In the genomic region with DNA sequence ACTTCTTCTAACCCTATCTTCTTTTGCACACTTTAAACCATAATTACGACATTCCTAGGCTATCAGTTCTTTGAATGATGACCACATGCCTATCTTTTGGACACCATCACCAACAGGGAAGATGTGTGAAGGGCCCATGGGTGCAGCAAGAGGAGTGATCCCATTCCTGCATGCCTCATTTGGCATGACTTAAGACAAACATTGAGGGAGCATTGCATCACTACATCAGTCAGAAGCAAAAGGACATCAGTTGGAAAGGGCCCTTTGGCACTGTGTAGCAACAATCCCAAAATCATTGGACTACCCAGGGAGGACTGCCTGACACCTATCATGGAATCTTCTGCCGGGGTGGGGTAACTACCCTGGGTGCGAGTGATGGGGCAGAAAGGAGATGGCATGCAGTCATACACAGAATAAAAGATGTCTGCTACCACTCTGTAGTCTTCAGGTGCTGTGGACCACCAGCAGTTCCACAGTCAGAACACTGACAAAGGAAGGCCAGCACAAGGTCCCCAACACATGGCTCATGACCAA, we compare ENCODE assay signal across 15 cellular contexts.
"Had no signal": no experiment of that assay in that cellular context is flagged by ENCODE, and none has a peak within 500 bp of the region (broad histone marks: within the 10 kb centered on the region; RNA-seq: fewer than 3 reads in every experiment).

No MANE protein-coding gene starts in this region.

- DNase-seq: activated CD4-positive, alpha-beta T cell treated with anti-CD3 and anti-CD28 coated beads, Interleukin-2, amount 50 U/mL, for 4 hours; activated CD4-positive, CD25-positive, alpha-beta regulatory T cell treated with anti-CD3 and anti-CD28 coated beads, Interleukin-2, amount 50 U/mL, for 72 hours; activated effector memory CD4-positive, alpha-beta T cell treated with Interleukin-2 at 50 U/mL for 16 hours; activated T-cell treated with anti-CD3 and anti-CD28 coated beads, Interleukin-2, amount 50 U/mL, for 24 hours; gastrocnemius medialis; heart right ventricle; left ventricle myocardium inferior; mesendoderm; stimulated activated CD4-positive, alpha-beta T cell treated with anti-CD3 and anti-CD28 coated beads, Interleukin-15, amount 100 ng/mL, for 24 hours; stimulated activated CD4-positive, alpha-beta T cell treated with anti-CD3 and anti-CD28 coated beads, Interleukin-4, amount 100 ng/mL, for 4 hours; stomach had no signal

- ATAC-seq: gastrocnemius medialis, heart right ventricle had no signal

- H3K4me1 Mint-ChIP-seq: activated naive CD4-positive, alpha-beta T cell treated with anti-CD3 and anti-CD28 coated beads, Interleukin-2, amount 50 U/mL, for 24 hours; nephron had no signal

- H3K27me3 Mint-ChIP-seq: activated naive CD4-positive, alpha-beta T cell treated with anti-CD3 and anti-CD28 coated beads, Interleukin-2, amount 50 U/mL, for 24 hours had no signal

- H3K36me3 ChIP-seq: gastrocnemius medialis, heart right ventricle, left ventricle myocardium inferior, stomach, thoracic aorta had no signal

- H3K9me3 ChIP-seq: gastrocnemius medialis, heart right ventricle, left ventricle myocardium inferior, stomach, thoracic aorta had no signal

- H3K4me3 Mint-ChIP-seq: activated naive CD4-positive, alpha-beta T cell treated with anti-CD3 and anti-CD28 coated beads, Interleukin-2, amount 50 U/mL, for 24 hours; activated T-cell treated with anti-CD3 and anti-CD28 coated beads, Interleukin-2, amount 50 U/mL, for 24 hours; nephron had no signal

- H3K4me3 ChIP-seq: gastrocnemius medialis, heart right ventricle, left ventricle myocardium inferior, stomach, thoracic aorta had no signal

- H3K27ac ChIP-seq: gastrocnemius medialis, heart right ventricle, left ventricle myocardium inferior, stomach, thoracic aorta had no signal

- H3K4me1 ChIP-seq: gastrocnemius medialis, heart right ventricle, left ventricle myocardium inferior, stomach had no signal

- H3K27ac Mint-ChIP-seq: activated naive CD4-positive, alpha-beta T cell treated with anti-CD3 and anti-CD28 coated beads, Interleukin-2, amount 50 U/mL, for 24 hours; activated T-cell treated with anti-CD3 and anti-CD28 coated beads, Interleukin-2, amount 50 U/mL, for 24 hours; nephron had no signal

- FAIRE-seq: islet of Langerhans had no signal

- H3K36me3 Mint-ChIP-seq: activated naive CD4-positive, alpha-beta T cell treated with anti-CD3 and anti-CD28 coated beads, Interleukin-2, amount 50 U/mL, for 24 hours had no signal

- H3K27me3 ChIP-seq: gastrocnemius medialis, heart right ventricle, stomach had no signal

- H3K9me3 Mint-ChIP-seq: activated naive CD4-positive, alpha-beta T cell treated with anti-CD3 and anti-CD28 coated beads, Interleukin-2, amount 50 U/mL, for 24 hours; activated T-cell treated with anti-CD3 and anti-CD28 coated beads, Interleukin-2, amount 50 U/mL, for 24 hours had no signal
